ENCODE assay signal across 1 cellular context in the genomic region with DNA sequence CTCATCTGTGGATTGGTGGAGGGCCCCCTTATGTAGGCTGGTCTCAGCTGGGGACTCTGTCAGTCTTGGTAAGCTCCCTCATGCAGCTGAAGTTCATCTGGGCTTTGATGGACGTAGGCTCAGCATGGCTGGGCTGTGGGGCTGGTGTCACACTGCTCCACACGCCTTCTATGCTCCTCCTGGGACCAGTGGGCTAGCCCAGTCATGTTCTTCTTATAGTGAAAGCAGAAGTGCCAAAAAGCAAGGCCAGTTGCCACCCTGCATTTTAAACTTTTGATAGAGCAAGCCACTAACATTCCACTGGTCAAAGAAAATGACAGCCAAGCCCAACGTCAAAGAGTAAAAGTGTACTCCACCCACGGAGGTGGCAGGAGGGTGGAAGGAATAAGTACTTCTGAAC.
TF ChIP-seq lines count a peak whose summit lies in the region.

No MANE protein-coding gene starts in this region.

TF ChIP-seq in K562, 482 proteins besides CTCF, POLR2A, EP300 and RAD21 (continued from another document):
- TF ChIP-seq, protein P1, sequence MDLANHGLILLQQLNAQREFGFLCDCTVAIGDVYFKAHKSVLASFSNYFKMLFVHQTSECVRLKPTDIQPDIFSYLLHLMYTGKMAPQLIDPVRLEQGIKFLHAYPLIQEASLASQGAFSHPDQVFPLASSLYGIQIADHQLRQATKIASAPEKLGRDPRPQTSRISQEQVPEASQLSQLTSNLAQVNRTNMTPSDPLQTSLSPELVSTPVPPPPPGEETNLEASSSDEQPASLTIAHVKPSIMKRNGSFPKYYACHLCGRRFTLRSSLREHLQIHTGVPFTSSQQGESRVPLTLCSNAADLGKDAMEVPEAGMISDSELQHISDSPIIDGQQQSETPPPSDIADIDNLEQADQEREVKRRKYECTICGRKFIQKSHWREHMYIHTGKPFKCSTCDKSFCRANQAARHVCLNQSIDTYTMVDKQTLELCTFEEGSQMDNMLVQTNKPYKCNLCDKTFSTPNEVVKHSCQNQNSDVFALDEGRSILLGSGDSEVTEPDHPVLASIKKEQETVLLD (IDR thresholded peaks at IDR 0.05) = no peak
- TF ChIP-seq BRCA1 (IDR thresholded peaks at IDR 0.05) (no peak), BRCA1 (CRISPR knock-in tag; IDR thresholded peaks at IDR 0.05) (no peak)
- TF ChIP-seq, protein P2, sequence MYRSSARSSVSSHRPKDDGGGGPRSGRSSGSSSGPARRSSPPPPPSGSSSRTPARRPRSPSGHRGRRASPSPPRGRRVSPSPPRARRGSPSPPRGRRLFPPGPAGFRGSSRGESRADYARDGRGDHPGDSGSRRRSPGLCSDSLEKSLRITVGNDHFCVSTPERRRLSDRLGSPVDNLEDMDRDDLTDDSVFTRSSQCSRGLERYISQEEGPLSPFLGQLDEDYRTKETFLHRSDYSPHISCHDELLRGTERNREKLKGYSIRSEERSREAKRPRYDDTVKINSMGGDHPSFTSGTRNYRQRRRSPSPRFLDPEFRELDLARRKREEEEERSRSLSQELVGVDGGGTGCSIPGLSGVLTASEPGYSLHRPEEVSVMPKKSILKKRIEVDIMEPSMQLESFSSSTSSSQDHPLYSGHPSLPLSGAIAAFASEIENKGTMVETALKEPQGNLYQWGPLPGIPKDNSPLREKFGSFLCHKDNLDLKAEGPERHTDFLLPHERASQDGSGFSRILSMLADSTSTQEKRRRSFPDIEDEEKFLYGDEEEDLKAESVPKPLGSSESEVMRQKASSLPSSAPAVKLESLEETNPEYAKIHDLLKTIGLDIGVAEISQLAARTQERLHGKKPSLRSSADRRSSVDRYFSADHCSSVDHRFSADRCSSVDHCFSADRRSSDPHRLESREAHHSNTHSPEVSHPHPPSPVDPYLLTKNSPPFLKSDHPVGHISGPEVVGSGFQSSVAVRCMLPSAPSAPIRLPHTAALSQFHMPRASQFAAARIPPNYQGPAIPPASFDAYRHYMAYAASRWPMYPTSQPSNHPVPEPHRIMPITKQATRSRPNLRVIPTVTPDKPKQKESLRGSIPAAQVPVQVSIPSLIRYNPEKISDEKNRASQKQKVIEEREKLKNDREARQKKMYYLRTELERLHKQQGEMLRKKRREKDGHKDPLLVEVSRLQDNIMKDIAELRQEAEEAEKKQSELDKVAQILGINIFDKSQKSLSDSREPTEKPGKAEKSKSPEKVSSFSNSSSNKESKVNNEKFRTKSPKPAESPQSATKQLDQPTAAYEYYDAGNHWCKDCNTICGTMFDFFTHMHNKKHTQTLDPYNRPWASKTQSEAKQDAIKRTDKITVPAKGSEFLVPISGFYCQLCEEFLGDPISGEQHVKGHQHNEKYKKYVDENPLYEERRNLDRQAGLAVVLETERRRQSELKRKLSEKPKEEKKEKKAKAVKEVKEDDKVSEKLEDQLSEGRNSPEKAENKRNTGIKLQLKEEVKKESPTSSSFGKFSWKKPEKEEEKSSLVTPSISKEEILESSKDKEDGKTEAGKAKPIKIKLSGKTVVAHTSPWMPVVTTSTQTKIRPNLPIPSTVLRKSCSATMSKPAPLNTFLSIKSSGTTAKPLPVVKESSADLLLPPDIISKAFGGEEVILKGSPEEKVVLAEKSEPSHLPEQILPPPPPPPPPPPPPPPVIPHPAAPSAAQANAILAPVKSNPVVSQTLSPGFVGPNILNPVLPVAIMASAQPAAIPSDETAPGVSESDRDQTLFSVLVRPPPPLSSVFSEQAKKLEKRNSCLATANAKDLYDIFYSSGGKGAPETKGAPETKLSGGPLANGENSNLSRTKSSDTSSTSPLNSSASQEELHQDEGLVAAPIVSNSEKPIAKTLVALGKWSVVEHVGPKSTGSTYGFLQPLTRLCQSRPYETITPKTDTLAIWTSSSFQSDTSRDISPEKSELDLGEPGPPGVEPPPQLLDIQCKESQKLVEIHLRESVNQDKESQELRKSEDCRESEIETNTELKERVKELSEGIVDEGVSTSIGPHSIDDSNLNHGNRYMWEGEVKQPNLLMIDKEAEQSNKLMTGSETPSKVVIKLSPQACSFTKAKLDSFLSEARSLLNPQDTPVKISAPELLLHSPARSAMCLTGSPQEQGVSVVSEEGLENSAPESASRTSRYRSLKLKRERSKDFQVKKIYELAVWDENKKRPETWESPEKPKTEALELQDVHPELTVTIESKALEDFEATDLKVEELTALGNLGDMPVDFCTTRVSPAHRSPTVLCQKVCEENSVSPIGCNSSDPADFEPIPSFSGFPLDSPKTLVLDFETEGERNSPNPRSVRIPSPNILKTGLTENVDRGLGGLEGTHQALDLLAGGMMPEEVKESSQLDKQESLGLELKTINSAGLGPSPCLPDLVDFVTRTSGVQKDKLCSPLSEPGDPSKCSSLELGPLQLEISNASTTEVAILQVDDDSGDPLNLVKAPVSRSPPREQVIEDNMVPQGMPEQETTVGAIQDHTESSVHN (IDR thresholded peaks at IDR 0.05; ENCODE audit: borderline replicate concordance in 1 of 2, low read depth in 1 of 2) = no peak
